ENCODE assay signal across 8 cellular contexts in genomic region chr1:246931549-246932365, GRCh38. TPM values are rescaled to one million over a fixed set of nuclear protein-coding genes. Genes with fewer than 3 reads are reported as not detected.
A peak's percentile ranks its signal among the peaks of the same experiment; 100 is the strongest.
DNase-seq lines count a peak whose midpoint lies in the region; ATAC-seq and TF ChIP-seq lines count a peak whose summit lies in the region.

Gene AHCTF1 (minus strand): TSS chr1:246931948. CDS start chr1:246918370, 13,578 bp downstream.

- H3K4me1 Mint-ChIP-seq in activated T-cell treated with anti-CD3 and anti-CD28 coated beads, Interleukin-2, amount 50 U/mL, for 24 hours (ENCODE audit: low read depth), result peaks cover 30% of the 10 kb centered on the region

- no peaks in the 10 kb centered on the region for H3K27me3 Mint-ChIP-seq in activated T-cell treated with anti-CD3 and anti-CD28 coated beads, Interleukin-2, amount 50 U/mL, for 24 hours

- H3K4me1 ChIP-seq in mucosa of stomach (ENCODE audit: control insufficient read depth, insufficient read depth, low read length), result peaks cover 9% of the 10 kb centered on the region

- no peaks in the 10 kb centered on the region for H3K36me3 ChIP-seq in mucosa of stomach (ENCODE audit: control insufficient read depth, insufficient read depth, low read length)

- no peaks in the 10 kb centered on the region for H3K27me3 ChIP-seq in mucosa of stomach (ENCODE audit: control insufficient read depth, insufficient read depth, low read length)

- TF ChIP-seq POLR2A in erythroblast (IDR thresholded peaks at IDR 0.05; ENCODE audit: low read length), result peak; percentile 92

- peak; percentile 99 for DNase-seq in DMS153 treated with DMSO at 0.1 percent for 48 hours (lab: John Stamatoyannopoulos, UW; ENCODE audit: unreplicated experiment)
- peak; percentile 99 for DNase-seq in KBM-7
- DNase-seq in activated T-cell treated with anti-CD3 and anti-CD28 coated beads, Interleukin-2, amount 50 U/mL, for 24 hours, result peak; percentile 95
- DNase-seq in erythroblast (lab: John Stamatoyannopoulos, UW), result peak; percentile 96 to 97
- DNase-seq in stimulated activated CD8-positive, alpha-beta memory T cell treated with anti-CD3 and anti-CD28 coated beads, Interleukin-7, amount 100 ng/mL, for 1 hour (ENCODE audit: low read depth in 2 of 2), result peak; percentile 89

- peak within 1 kb of the TSS; percentile 77 for H3K9ac ChIP-seq in mucosa of stomach (ENCODE audit: low read length)

- H3K27ac Mint-ChIP-seq in activated T-cell treated with anti-CD3 and anti-CD28 coated beads, Interleukin-2, amount 50 U/mL, for 24 hours, result peak within 1 kb of the TSS; percentile 98

- peak within 1 kb of the TSS; percentile 95 for H3K4me3 Mint-ChIP-seq in activated T-cell treated with anti-CD3 and anti-CD28 coated beads, Interleukin-2, amount 50 U/mL, for 24 hours

- no peaks in the 10 kb centered on the region for H3K9me3 ChIP-seq in mucosa of stomach (ENCODE audit: control insufficient read depth, low read length)

- H3K4me3 ChIP-seq in mucosa of stomach (ENCODE audit: low read length), result peak within 1 kb of the TSS; percentile 60

- no peaks in the 10 kb centered on the region for H3K9me3 Mint-ChIP-seq in activated T-cell treated with anti-CD3 and anti-CD28 coated beads, Interleukin-2, amount 50 U/mL, for 24 hours

- in situ Hi-C loops in KBM-7 (cut with MboI; ENCODE audit: low pct_unique_long_range_greater_than_20kb, low sequenced_read_pairs), result no loop called here

- peak; percentile 95 for ATAC-seq in GM21717 (IDR thresholded peaks at IDR 0.05; ENCODE audit: unreplicated experiment)

- H3K36me3 Mint-ChIP-seq in activated T-cell treated with anti-CD3 and anti-CD28 coated beads, Interleukin-2, amount 50 U/mL, for 24 hours (ENCODE audit: low read depth), result peaks cover 46% of the 10 kb centered on the region

TF ChIP-seq in PFSK-1, 5 proteins besides CTCF, POLR2A, EP300 and RAD21:
- TF ChIP-seq REST (IDR thresholded peaks at IDR 0.05; ENCODE audit: insufficient read depth in 1 of 2, low read depth in 2 of 2, low read length in 2 of 2), result peak; percentile 62 to 71; a peak in 3 of 4 replicates
- peak; percentile 99 for TF ChIP-seq POLR2AphosphoS5 (IDR thresholded peaks at IDR 0.05; ENCODE audit: low read depth, low read length)
- peak; percentile 67 for TF ChIP-seq FOXP2 (optimal IDR thresholded peaks at IDR 0.05; ENCODE audit: borderline replicate concordance, extremely low read depth, extremely low read length, insufficient read depth)
- TF ChIP-seq TAF1 (IDR thresholded peaks at IDR 0.05; ENCODE audit: borderline replicate concordance, insufficient read depth, low read length), result peak; percentile 96
- TF ChIP-seq SIN3A (IDR thresholded peaks at IDR 0.05; ENCODE audit: borderline replicate concordance, insufficient read depth, low read length), result 0 out of 2 replicates have a peak, but pooled peaks have one; percentile 91

RNA-seq across cellular contexts. Expression of gene AHCTF1, which starts in this region (rescaled TPM):
- polyA plus RNA-seq in PFSK-1 (2012; ENCODE audit: insufficient read length, low read depth), result 26.3 TPM

Comparison
In these comparisons a context has a peak if more than half of its experiments do, and no peak if none do; other contexts are left out.
1. Peak in every context shown above with its lines: DNase-seq, ATAC-seq and H3K4me3 ChIP-seq.